8 cellular contexts compared by ENCODE assay signal in genomic region chr11:111454561-111455192, GRCh38. TPM values are rescaled to one million over a fixed set of nuclear protein-coding genes. Genes with fewer than 3 reads are reported as not detected.
DNase-seq lines count a peak whose midpoint lies in the region; ATAC-seq, FAIRE-seq and TF ChIP-seq lines count a peak whose summit lies in the region.

No MANE protein-coding gene starts in this region.

- H3K27ac Mint-ChIP-seq in Calu3 (ENCODE audit: unreplicated experiment) = no peak overlapping the region

- FAIRE-seq in keratinocyte (lab: Jason Lieb, UNC) = peak; percentile 60

- no peaks in the 10 kb centered on the region for H3K4me1 Mint-ChIP-seq in Calu3 (ENCODE audit: low read depth, unreplicated experiment)

- H3K4me1 ChIP-seq in keratinocyte (ENCODE audit: control insufficient read depth, extremely low read depth, insufficient read depth, low read length) = peaks cover 5% of the 10 kb centered on the region

- H3K79me2 ChIP-seq in keratinocyte (ENCODE audit: control insufficient read depth, insufficient read depth, low read length) = no peaks in the 10 kb centered on the region

- H3K4me3 ChIP-seq in brain microvascular endothelial cell (ENCODE audit: low read depth, low read length) = no peak overlapping the region
- no peak overlapping the region for H3K4me3 ChIP-seq in keratinocyte (ENCODE audit: control insufficient read depth in 2 of 3, extremely low read depth in 1 of 3, insufficient read depth in 2 of 3, low read depth in 1 of 3, low read length in 3 of 3)

- peaks cover 2% of the 10 kb centered on the region for H3K9me1 ChIP-seq in keratinocyte (ENCODE audit: control insufficient read depth, extremely low read depth, insufficient read depth, low read length)

- H3K4me2 ChIP-seq in keratinocyte (ENCODE audit: control insufficient read depth, extremely low read depth, insufficient read depth, low read depth, low read length) = peak overlapping the region; percentile 42

- dilution Hi-C loops in keratinocyte (cut with MboI; ENCODE audit: extremely low pct_ligation_motif_present, low sequenced_read_pairs) = no loop called here

- CTCF ChIA-PET in Calu3 (lab: Charles Lee) = interaction anchor here (0.7 to 1.1 kb wide), 2 partner anchors 8 to 107 kb away, joined by 3 to 4 read pairs; no protein-coding TSS in a partner anchor

- no peaks in the 10 kb centered on the region for H3K36me3 ChIP-seq in brain microvascular endothelial cell (replicated peaks)
- no peaks in the 10 kb centered on the region for H3K36me3 ChIP-seq in keratinocyte (ENCODE audit: control insufficient read depth in 2 of 2, extremely low read depth in 1 of 2, insufficient read depth in 2 of 2, low read length in 2 of 2)

- no peak overlapping the region for H3K9ac ChIP-seq in keratinocyte (ENCODE audit: control insufficient read depth, extremely low read depth, insufficient read depth, low read length)

- no TSS peak for BruUV-seq in Calu3 (replicated peaks; lab: Mats Ljungman, UMichigan)

- ATAC-seq in GM18909 (IDR thresholded peaks at IDR 0.05; ENCODE audit: poor library complexity, unreplicated experiment) (no peak), GM19324 (IDR thresholded peaks at IDR 0.05; ENCODE audit: low FRiP score, unreplicated experiment) (no peak)

- no peaks in the 10 kb centered on the region for H3K9me3 Mint-ChIP-seq in Calu3 (ENCODE audit: low read depth, unreplicated experiment)

- peak; percentile 60 for DNase-seq in Calu3
- DNase-seq in HuH-7.5 (ENCODE audit: low spot score) = peak; percentile 41
- DNase-seq in SW480 (ENCODE audit: low spot score) = peak; percentile 24
- peak; percentile 49 for DNase-seq in brain microvascular endothelial cell
- DNase-seq in keratinocyte (ENCODE audit: low read depth, low spot score) = peak; percentile 66
- DNase-seq in stimulated activated CD8-positive, alpha-beta memory T cell treated with anti-CD3 and anti-CD28 coated beads, Interleukin-15, amount 100 ng/mL, for 48 hours (ENCODE audit: low read depth in 2 of 2) = peak; percentile 34 to 40

- TF ChIP-seq CTCF in Calu3 (IDR thresholded peaks at IDR 0.05; ENCODE audit: unreplicated experiment) = peak; percentile 66
- peak; percentile 70 for TF ChIP-seq CTCF in brain microvascular endothelial cell (IDR thresholded peaks at IDR 0.05; ENCODE audit: low read depth, low read length, missing control alignments)
- TF ChIP-seq CTCF in keratinocyte (optimal IDR thresholded peaks at IDR 0.05 in 1 of 3, IDR thresholded peaks at IDR 0.05 in 1 of 3, conservative IDR thresholded peaks at IDR 0.05 in 1 of 3; ENCODE audit: extremely low read depth in 1 of 3, insufficient read depth in 2 of 3, low read length in 3 of 3) = peak in 2 of 3 experiments; percentile 62 to 63

- H3K9me3 ChIP-seq in keratinocyte (ENCODE audit: control insufficient read depth, low read depth, low read length) = no peaks in the 10 kb centered on the region

- no peaks in the 10 kb centered on the region for H3K36me3 Mint-ChIP-seq in Calu3 (ENCODE audit: insufficient read depth, unreplicated experiment)

- H3K27ac ChIP-seq in brain microvascular endothelial cell (no peak overlapping the region), keratinocyte (ENCODE audit: control insufficient read depth, insufficient read depth, low read length) (no peak overlapping the region)

- in situ Hi-C loops in brain microvascular endothelial cell (cut with HindIII; ENCODE audit: low pct_ligation_motif_present, low sequenced_read_pairs) = no loop called here

- H3K4me3 Mint-ChIP-seq in Calu3 (ENCODE audit: low read depth, unreplicated experiment) = no peak overlapping the region

- intact Hi-C loops in Calu3 (cut with micrococcal nuclease; ENCODE audit: unreplicated experiment) = loop anchor here (1.0 to 10.0 kb wide), 3 partner anchors 112 to 387 kb away; no protein-coding TSS in a partner anchor

- H3K27me3 ChIP-seq in brain microvascular endothelial cell (replicated peaks) (no peaks in the 10 kb centered on the region), keratinocyte (ENCODE audit: control insufficient read depth, extremely low read depth, insufficient read depth, low read length) (peaks cover 7% of the 10 kb centered on the region)

- no peaks in the 10 kb centered on the region for H4K20me1 ChIP-seq in keratinocyte (ENCODE audit: control insufficient read depth, extremely low read depth, insufficient read depth, low read length)

- peak overlapping the region; percentile 79 for H2AFZ ChIP-seq in keratinocyte (ENCODE audit: control insufficient read depth, low read length)

- peaks cover 51% of the 10 kb centered on the region for H3K27me3 Mint-ChIP-seq in Calu3 (ENCODE audit: unreplicated experiment)

RNA-seq across cellular contexts. Expression of gene BTG4, which starts 57.5 kb away (rescaled TPM):
- total RNA-seq in Calu3 (2022) = not detected in 2 replicates
- 0.07 to 0.13 TPM (median 0.12 TPM) in 3 replicates for polyA plus RNA-seq in keratinocyte
- 0.26 TPM for polyA plus RNA-seq in keratinocyte (2011; ENCODE audit: low read depth)
- not detected in 2 replicates for polyA plus RNA-seq in keratinocyte (2011; cell fraction: cytosol; rRNA removed)
- 0.37 and 0.39 TPM in 2 replicates for polyA plus RNA-seq in keratinocyte (2011; cell fraction: nucleus; rRNA removed)
- polyA plus RNA-seq in keratinocyte (2012; ENCODE audit: low replicate concordance) = not detected in 2 replicates
- not detected in 3 replicates for polyA minus RNA-seq in keratinocyte
- polyA minus RNA-seq in keratinocyte (2011; cell fraction: cytosol; rRNA and poly(A)+ RNA removed) = not detected
- not detected in 2 replicates for polyA minus RNA-seq in keratinocyte (2011; cell fraction: nucleus; rRNA and poly(A)+ RNA removed)

RNA-seq across cellular contexts. Expression of gene HOATZ, which starts 59.9 kb away (rescaled TPM):
- total RNA-seq in Calu3 (2022) = not detected in 2 replicates
- 0.11 TPM in 1 of 3 replicates, not detected in the others for polyA plus RNA-seq in keratinocyte
- not detected for polyA plus RNA-seq in keratinocyte (2011; ENCODE audit: low read depth)
- polyA plus RNA-seq in keratinocyte (2011; cell fraction: cytosol; rRNA removed) = not detected in 2 replicates
- not detected in 2 replicates for polyA plus RNA-seq in keratinocyte (2011; cell fraction: nucleus; rRNA removed)
- not detected in 2 replicates for polyA plus RNA-seq in keratinocyte (2012; ENCODE audit: low replicate concordance)
- 0.10 TPM in 1 of 3 replicates, not detected in the others for polyA minus RNA-seq in keratinocyte
- not detected for polyA minus RNA-seq in keratinocyte (2011; cell fraction: cytosol; rRNA and poly(A)+ RNA removed)
- polyA minus RNA-seq in keratinocyte (2011; cell fraction: nucleus; rRNA and poly(A)+ RNA removed) = not detected in 2 replicates
